ENCODE assay signal across 1 cellular context in the genomic region with DNA sequence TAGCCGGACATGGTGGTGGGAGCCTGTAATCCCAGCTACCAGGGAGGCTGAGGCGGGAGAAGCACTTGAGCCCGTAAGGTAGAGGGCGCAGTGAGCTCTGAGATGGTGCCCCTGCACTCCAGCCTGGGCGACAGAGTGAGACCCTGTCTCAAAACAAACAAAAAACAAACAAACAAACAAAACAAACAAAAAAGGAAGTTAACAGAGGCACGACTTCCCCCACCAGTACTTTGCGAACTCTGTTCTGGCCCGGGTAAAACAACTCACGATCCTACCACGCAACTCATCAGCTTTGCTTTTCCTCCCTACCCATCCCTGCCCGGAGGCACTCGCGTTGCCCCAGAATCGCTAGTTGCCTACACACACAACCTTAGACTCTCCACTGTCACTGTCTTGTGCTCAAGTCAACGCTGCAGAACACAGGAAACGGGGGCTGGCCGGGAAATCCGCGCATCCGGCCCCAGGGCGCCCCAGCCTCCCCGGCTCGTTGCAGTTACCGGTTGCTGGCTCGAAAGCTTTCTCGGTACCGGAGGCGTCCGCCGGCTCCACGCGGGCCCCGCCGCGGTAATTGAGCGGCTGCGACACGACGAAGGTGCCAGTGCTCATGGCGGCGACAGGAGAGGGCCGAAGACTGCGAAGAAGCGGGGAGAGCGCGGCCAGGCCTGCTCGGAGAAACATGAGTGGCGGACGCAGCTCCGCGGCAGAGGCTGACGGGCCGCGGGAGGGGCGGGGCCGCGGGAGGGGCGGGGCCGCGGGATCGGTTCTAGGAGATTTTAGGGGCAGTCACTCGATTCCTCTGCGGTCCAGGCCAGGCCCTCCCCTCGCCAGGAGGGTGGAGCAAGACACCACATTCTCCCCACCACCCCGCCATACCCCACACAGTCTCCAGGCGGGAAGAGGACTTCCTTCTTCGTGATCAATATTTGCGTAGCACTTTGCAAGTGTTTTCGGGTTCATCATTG.
TF ChIP-seq lines count a peak whose summit lies in the region.

A gene (minus strand): TSS at position 682 of the 962 bp plus-strand sequence. CDS start 4 bp downstream, at position 678.

TF ChIP-seq in H1, 55 proteins besides CTCF, POLR2A, EP300 and RAD21 (continued from another document):
- TF ChIP-seq, protein P1, sequence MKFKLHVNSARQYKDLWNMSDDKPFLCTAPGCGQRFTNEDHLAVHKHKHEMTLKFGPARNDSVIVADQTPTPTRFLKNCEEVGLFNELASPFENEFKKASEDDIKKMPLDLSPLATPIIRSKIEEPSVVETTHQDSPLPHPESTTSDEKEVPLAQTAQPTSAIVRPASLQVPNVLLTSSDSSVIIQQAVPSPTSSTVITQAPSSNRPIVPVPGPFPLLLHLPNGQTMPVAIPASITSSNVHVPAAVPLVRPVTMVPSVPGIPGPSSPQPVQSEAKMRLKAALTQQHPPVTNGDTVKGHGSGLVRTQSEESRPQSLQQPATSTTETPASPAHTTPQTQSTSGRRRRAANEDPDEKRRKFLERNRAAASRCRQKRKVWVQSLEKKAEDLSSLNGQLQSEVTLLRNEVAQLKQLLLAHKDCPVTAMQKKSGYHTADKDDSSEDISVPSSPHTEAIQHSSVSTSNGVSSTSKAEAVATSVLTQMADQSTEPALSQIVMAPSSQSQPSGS (IDR thresholded peaks at IDR 0.05; ENCODE audit: low read length): no peak
- TF ChIP-seq POU5F1 (IDR thresholded peaks at IDR 0.05; ENCODE audit: low read depth, low read length) (no peak), SP1 (IDR thresholded peaks at IDR 0.05; ENCODE audit: low read depth, low read length) (no peak), TAF7 (optimal IDR thresholded peaks at IDR 0.05; ENCODE audit: borderline replicate concordance, low read depth, low read length) (peak; percentile 51), PHF8 (conservative IDR thresholded peaks at IDR 0.05; ENCODE audit: low read depth, low read length) (peak; percentile 89), EZH2 (IDR thresholded peaks at IDR 0.05; ENCODE audit: low read depth, low read length, severe bottlenecking) (no peak), SIN3A (conservative IDR thresholded peaks at IDR 0.05 in 1 of 2, IDR thresholded peaks at IDR 0.05 in 1 of 2; ENCODE audit: low read depth in 1 of 2, low read length in 2 of 2) (peak; percentile 49 to 62; a peak in 1 of 4 replicates), SIX5 (IDR thresholded peaks at IDR 0.05; ENCODE audit: low read depth, low read length) (no peak), RBBP5 (IDR thresholded peaks at IDR 0.05; ENCODE audit: borderline replicate concordance, low read depth, low read length) (no peak; the same call in 1 of the 2 replicates), KDM1A (IDR thresholded peaks at IDR 0.05; ENCODE audit: borderline replicate concordance, low read length) (no peak), BACH1 (IDR thresholded peaks at IDR 0.05; ENCODE audit: low read length) (no peak), CEBPB (IDR thresholded peaks at IDR 0.05; ENCODE audit: low read depth, low read length) (no peak), TAF1 (IDR thresholded peaks at IDR 0.05; ENCODE audit: low read depth, low read length) (peak; percentile 76), SAP30 (IDR thresholded peaks at IDR 0.05; ENCODE audit: insufficient read depth, insufficient replicate concordance, low read length) (peak; percentile 76), YY1 (IDR thresholded peaks at IDR 0.05; ENCODE audit: low read depth, low read length) (0 out of 2 replicates have a peak, but pooled peaks have one; percentile 36), RXRA (IDR thresholded peaks at IDR 0.05; ENCODE audit: insufficient read depth, low read depth, low read length) (no peak), RFX5 (IDR thresholded peaks at IDR 0.05; ENCODE audit: borderline replicate concordance, low read depth, low read length) (no peak), HDAC6 (IDR thresholded peaks at IDR 0.05; ENCODE audit: low read depth, low read length) (no peak), SRF (IDR thresholded peaks at IDR 0.05; ENCODE audit: low read depth, low read length) (no peak), GABPA (IDR thresholded peaks at IDR 0.05; ENCODE audit: borderline replicate concordance, insufficient read depth, low read length) (no peak), BCL11A (IDR thresholded peaks at IDR 0.05; ENCODE audit: low read depth in 2 of 2, low read length in 2 of 2) (no peak), CREB1 (IDR thresholded peaks at IDR 0.05) (no peak), NANOG (IDR thresholded peaks at IDR 0.05; ENCODE audit: insufficient read depth, low read depth, low read length, poor library complexity, severe bottlenecking) (no peak), MAFK (IDR thresholded peaks at IDR 0.05; ENCODE audit: low read depth, low read length) (no peak), CHD2 (IDR thresholded peaks at IDR 0.05; ENCODE audit: low read length) (no peak), JUN (IDR thresholded peaks at IDR 0.05; ENCODE audit: low read depth, low read length) (no peak), ZNF274 (IDR thresholded peaks at IDR 0.05; ENCODE audit: borderline replicate concordance, extremely low read depth, low read length) (no peak), BRCA1 (IDR thresholded peaks at IDR 0.05; ENCODE audit: low read depth, low read length) (no peak), JUND (IDR thresholded peaks at IDR 0.05; ENCODE audit: low read length) (no peak), TBP (IDR thresholded peaks at IDR 0.05; ENCODE audit: low read depth, low read length) (no peak), SP2 (IDR thresholded peaks at IDR 0.05; ENCODE audit: low read length) (no peak), SP4 (IDR thresholded peaks at IDR 0.05; ENCODE audit: low read length) (no peak), KDM4A (IDR thresholded peaks at IDR 0.05; ENCODE audit: low read depth, low read length, severe bottlenecking) (peak; percentile 89), KDM5A (IDR thresholded peaks at IDR 0.05; ENCODE audit: low read length) (0 out of 2 replicates have a peak, but pooled peaks have one; percentile 31), TCF12 (IDR thresholded peaks at IDR 0.05; ENCODE audit: low read depth, low read length) (no peak), CTBP2 (IDR thresholded peaks at IDR 0.05; ENCODE audit: borderline replicate concordance, insufficient read depth, insufficient read length, low read length) (no peak), POLR2AphosphoS5 (IDR thresholded peaks at IDR 0.05; ENCODE audit: low read depth, low read length) (peak; percentile 81; the same call in 1 of the 2 replicates), CBX5 (IDR thresholded peaks at IDR 0.05; ENCODE audit: low read depth, low read length) (no peak), HDAC2 (IDR thresholded peaks at IDR 0.05; ENCODE audit: borderline replicate concordance in 1 of 2, low read depth in 2 of 2, low read length in 2 of 2) (no peak), CHD1 (IDR thresholded peaks at IDR 0.05; ENCODE audit: low read depth, low read length) (no peak), TEAD4 (IDR thresholded peaks at IDR 0.05; ENCODE audit: low read depth, low read length) (no peak), NRF1 (IDR thresholded peaks at IDR 0.05; ENCODE audit: low read depth, low read length) (no peak), FOSL1 (IDR thresholded peaks at IDR 0.05; ENCODE audit: insufficient read depth, low read depth, low read length) (no peak), ASH2L (IDR thresholded peaks at IDR 0.05; ENCODE audit: low read length) (peak; percentile 82), EGR1 (IDR thresholded peaks at IDR 0.05; ENCODE audit: borderline replicate concordance, low read depth, low read length) (no peak), RNF2 (IDR thresholded peaks at IDR 0.05; ENCODE audit: borderline replicate concordance, low read depth, low read length, missing control alignments, poor library complexity, severe bottlenecking) (no peak), GTF2F1 (IDR thresholded peaks at IDR 0.05; ENCODE audit: borderline replicate concordance, low read depth, low read length) (no peak)
- TF ChIP-seq, protein P2, sequence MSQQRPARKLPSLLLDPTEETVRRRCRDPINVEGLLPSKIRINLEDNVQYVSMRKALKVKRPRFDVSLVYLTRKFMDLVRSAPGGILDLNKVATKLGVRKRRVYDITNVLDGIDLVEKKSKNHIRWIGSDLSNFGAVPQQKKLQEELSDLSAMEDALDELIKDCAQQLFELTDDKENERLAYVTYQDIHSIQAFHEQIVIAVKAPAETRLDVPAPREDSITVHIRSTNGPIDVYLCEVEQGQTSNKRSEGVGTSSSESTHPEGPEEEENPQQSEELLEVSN (IDR thresholded peaks at IDR 0.05): peak; percentile 26; the same call in 1 of the 2 replicates
- TF ChIP-seq, protein P3, sequence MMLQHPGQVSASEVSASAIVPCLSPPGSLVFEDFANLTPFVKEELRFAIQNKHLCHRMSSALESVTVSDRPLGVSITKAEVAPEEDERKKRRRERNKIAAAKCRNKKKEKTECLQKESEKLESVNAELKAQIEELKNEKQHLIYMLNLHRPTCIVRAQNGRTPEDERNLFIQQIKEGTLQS (IDR thresholded peaks at IDR 0.05; ENCODE audit: insufficient read depth, low read depth, low read length): no peak
- TF ChIP-seq, protein P4, sequence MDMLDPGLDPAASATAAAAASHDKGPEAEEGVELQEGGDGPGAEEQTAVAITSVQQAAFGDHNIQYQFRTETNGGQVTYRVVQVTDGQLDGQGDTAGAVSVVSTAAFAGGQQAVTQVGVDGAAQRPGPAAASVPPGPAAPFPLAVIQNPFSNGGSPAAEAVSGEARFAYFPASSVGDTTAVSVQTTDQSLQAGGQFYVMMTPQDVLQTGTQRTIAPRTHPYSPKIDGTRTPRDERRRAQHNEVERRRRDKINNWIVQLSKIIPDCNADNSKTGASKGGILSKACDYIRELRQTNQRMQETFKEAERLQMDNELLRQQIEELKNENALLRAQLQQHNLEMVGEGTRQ (IDR thresholded peaks at IDR 0.05; ENCODE audit: low read length): no peak
- TF ChIP-seq, protein P5, sequence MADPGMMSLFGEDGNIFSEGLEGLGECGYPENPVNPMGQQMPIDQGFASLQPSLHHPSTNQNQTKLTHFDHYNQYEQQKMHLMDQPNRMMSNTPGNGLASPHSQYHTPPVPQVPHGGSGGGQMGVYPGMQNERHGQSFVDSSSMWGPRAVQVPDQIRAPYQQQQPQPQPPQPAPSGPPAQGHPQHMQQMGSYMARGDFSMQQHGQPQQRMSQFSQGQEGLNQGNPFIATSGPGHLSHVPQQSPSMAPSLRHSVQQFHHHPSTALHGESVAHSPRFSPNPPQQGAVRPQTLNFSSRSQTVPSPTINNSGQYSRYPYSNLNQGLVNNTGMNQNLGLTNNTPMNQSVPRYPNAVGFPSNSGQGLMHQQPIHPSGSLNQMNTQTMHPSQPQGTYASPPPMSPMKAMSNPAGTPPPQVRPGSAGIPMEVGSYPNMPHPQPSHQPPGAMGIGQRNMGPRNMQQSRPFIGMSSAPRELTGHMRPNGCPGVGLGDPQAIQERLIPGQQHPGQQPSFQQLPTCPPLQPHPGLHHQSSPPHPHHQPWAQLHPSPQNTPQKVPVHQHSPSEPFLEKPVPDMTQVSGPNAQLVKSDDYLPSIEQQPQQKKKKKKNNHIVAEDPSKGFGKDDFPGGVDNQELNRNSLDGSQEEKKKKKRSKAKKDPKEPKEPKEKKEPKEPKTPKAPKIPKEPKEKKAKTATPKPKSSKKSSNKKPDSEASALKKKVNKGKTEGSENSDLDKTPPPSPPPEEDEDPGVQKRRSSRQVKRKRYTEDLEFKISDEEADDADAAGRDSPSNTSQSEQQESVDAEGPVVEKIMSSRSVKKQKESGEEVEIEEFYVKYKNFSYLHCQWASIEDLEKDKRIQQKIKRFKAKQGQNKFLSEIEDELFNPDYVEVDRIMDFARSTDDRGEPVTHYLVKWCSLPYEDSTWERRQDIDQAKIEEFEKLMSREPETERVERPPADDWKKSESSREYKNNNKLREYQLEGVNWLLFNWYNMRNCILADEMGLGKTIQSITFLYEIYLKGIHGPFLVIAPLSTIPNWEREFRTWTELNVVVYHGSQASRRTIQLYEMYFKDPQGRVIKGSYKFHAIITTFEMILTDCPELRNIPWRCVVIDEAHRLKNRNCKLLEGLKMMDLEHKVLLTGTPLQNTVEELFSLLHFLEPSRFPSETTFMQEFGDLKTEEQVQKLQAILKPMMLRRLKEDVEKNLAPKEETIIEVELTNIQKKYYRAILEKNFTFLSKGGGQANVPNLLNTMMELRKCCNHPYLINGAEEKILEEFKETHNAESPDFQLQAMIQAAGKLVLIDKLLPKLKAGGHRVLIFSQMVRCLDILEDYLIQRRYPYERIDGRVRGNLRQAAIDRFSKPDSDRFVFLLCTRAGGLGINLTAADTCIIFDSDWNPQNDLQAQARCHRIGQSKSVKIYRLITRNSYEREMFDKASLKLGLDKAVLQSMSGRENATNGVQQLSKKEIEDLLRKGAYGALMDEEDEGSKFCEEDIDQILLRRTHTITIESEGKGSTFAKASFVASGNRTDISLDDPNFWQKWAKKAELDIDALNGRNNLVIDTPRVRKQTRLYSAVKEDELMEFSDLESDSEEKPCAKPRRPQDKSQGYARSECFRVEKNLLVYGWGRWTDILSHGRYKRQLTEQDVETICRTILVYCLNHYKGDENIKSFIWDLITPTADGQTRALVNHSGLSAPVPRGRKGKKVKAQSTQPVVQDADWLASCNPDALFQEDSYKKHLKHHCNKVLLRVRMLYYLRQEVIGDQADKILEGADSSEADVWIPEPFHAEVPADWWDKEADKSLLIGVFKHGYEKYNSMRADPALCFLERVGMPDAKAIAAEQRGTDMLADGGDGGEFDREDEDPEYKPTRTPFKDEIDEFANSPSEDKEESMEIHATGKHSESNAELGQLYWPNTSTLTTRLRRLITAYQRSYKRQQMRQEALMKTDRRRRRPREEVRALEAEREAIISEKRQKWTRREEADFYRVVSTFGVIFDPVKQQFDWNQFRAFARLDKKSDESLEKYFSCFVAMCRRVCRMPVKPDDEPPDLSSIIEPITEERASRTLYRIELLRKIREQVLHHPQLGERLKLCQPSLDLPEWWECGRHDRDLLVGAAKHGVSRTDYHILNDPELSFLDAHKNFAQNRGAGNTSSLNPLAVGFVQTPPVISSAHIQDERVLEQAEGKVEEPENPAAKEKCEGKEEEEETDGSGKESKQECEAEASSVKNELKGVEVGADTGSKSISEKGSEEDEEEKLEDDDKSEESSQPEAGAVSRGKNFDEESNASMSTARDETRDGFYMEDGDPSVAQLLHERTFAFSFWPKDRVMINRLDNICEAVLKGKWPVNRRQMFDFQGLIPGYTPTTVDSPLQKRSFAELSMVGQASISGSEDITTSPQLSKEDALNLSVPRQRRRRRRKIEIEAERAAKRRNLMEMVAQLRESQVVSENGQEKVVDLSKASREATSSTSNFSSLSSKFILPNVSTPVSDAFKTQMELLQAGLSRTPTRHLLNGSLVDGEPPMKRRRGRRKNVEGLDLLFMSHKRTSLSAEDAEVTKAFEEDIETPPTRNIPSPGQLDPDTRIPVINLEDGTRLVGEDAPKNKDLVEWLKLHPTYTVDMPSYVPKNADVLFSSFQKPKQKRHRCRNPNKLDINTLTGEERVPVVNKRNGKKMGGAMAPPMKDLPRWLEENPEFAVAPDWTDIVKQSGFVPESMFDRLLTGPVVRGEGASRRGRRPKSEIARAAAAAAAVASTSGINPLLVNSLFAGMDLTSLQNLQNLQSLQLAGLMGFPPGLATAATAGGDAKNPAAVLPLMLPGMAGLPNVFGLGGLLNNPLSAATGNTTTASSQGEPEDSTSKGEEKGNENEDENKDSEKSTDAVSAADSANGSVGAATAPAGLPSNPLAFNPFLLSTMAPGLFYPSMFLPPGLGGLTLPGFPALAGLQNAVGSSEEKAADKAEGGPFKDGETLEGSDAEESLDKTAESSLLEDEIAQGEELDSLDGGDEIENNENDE (IDR thresholded peaks at IDR 0.05; ENCODE audit: insufficient replicate concordance, low read length): no peak
- TF ChIP-seq, protein P6, sequence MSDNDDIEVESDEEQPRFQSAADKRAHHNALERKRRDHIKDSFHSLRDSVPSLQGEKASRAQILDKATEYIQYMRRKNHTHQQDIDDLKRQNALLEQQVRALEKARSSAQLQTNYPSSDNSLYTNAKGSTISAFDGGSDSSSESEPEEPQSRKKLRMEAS (IDR thresholded peaks at IDR 0.05): no peak; the same call in 1 of the 2 replicates
